8 cellular contexts compared by ENCODE assay signal in genomic region chr10:29635711-29636144, GRCh38. TPM values are rescaled to one million over a fixed set of nuclear protein-coding genes. Genes with fewer than 3 reads are reported as not detected.
DNase-seq lines count a peak whose midpoint lies in the region; ATAC-seq and TF ChIP-seq lines count a peak whose summit lies in the region.

No MANE protein-coding gene starts in this region.

- peak overlapping the region; percentile 86 to 91 for H3K27ac ChIP-seq in ascending aorta
- peak overlapping the region; percentile 15 to 80 (median 62) for H3K27ac ChIP-seq in tibial nerve

- intact Hi-C loops in ascending aorta (cut with DNase I), result loop anchor here (2.0 kb wide), 1 partner anchor 99 kb away; no protein-coding TSS in a partner anchor

- H3K4me3 ChIP-seq in ascending aorta (peak overlapping the region in 1 of 2 donors; percentile 8), tibial nerve (no peak overlapping the region), BE2C (ENCODE audit: low read depth, low read length) (no peak overlapping the region)

- H3K27me3 ChIP-seq in ascending aorta (no peaks in the 10 kb centered on the region), tibial nerve (no peaks in the 10 kb centered on the region), BE2C (no peaks in the 10 kb centered on the region)

- H3K4me1 ChIP-seq in ascending aorta (peaks cover 4 to 37% of the 10 kb centered on the region in 2 donors), tibial nerve (peaks cover 0 to 21% (median 9%) of the 10 kb centered on the region in 4 donors), BE2C (peaks cover 14% of the 10 kb centered on the region)

- no peak for TF ChIP-seq POLR2A in tibial nerve (IDR thresholded peaks at IDR 0.05)

- no peaks in the 10 kb centered on the region for H3K9me3 ChIP-seq in ascending aorta
- no peaks in the 10 kb centered on the region for H3K9me3 ChIP-seq in tibial nerve
- H3K9me3 ChIP-seq in BE2C, result no peaks in the 10 kb centered on the region

- DNase-seq in ascending aorta (ENCODE audit: low spot score in 2 of 2), result no peak
- peak; percentile 76 for DNase-seq in kidney tubule cell (ENCODE audit: low spot score)
- DNase-seq in tibial nerve (ENCODE audit: low spot score in 2 of 2), result no peak
- DNase-seq in GM10266 (ENCODE audit: extremely low spot score), result no peak
- no peak for DNase-seq in BE2C

- no peak for TF ChIP-seq EP300 in tibial nerve (IDR thresholded peaks at IDR 0.05)

- peaks cover 0 to 14% of the 10 kb centered on the region in 2 donors for H3K36me3 ChIP-seq in ascending aorta
- no peaks in the 10 kb centered on the region for H3K36me3 ChIP-seq in tibial nerve
- H3K36me3 ChIP-seq in BE2C, result peaks cover 3% of the 10 kb centered on the region; the same call in 1 of the 2 replicates

- peak; percentile 85 for ATAC-seq in GM18861 (IDR thresholded peaks at IDR 0.05; ENCODE audit: unreplicated experiment)
- peak; percentile 84 for ATAC-seq in HG03139 (IDR thresholded peaks at IDR 0.05; ENCODE audit: unreplicated experiment)
- ATAC-seq in HG03442 (IDR thresholded peaks at IDR 0.05; ENCODE audit: unreplicated experiment), result no peak

- 27 to 41% methylated on average over 4 of the region's 4 CpGs for WGBS in tibial nerve, 2 donors

- TF ChIP-seq CTCF in ascending aorta (IDR thresholded peaks at IDR 0.05) (no peak), tibial nerve (IDR thresholded peaks at IDR 0.05) (no peak), GM10266 (IDR thresholded peaks at IDR 0.05; ENCODE audit: control insufficient read depth, insufficient read depth, low read depth, missing control alignments) (no peak), BE2C (IDR thresholded peaks at IDR 0.05; ENCODE audit: low read depth, low read length) (no peak)

RNA-seq across cellular contexts. Expression of gene SVIL, which starts 1.0 kb away (rescaled TPM):
- total RNA-seq in ascending aorta, result 94.7 TPM
- 10 to 100 TPM; 23.6 to 32.0 (median 26.0) TPM for total RNA-seq in tibial nerve
- 16.1 TPM for polyA plus RNA-seq in BE2C (2012; ENCODE audit: insufficient read depth, insufficient read length, low read depth)
